8 cellular contexts compared by ENCODE assay signal in the genomic region with DNA sequence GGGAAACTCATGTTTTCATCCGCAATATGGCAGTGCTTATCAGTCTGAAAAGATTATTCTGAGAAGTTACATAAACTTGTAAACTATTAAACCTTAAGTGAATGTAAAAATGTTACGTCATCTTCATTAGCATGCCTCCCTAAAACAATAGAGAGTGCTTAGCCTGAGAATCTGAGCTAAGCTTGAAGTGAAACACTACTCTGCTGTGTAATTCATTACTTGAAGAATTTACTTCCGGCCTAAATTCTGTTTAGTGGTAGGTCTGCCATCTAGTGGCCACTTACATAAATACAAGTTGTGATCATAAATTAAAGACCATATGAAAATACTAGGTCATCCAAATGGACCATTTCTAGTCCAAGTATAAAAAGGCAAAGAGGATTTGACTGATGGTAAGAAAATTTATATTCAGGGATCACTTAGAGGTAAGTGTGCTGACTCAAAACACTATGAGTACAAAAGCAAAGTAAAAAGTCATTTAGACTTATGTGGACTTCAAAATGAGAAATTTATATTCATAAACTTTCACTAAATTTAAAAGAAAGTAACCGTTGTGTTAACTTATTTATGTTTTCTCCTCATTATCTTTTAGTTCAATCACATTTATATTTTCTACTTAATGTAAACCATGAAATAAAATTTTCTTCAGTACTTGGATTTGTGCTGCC.
DNase-seq lines count a peak whose midpoint lies in the region; ATAC-seq and TF ChIP-seq lines count a peak whose summit lies in the region.

No MANE protein-coding gene starts in this region.

- H3K4me3 ChIP-seq in AG04450 (ENCODE audit: low read depth, low read length) (no peak overlapping the region), HEK293 (ENCODE audit: low read depth, low read length) (no peak overlapping the region), esophagus squamous epithelium (no peak overlapping the region)

- CTCF ChIA-PET in AG04450 (lab: Charles Lee), result interaction anchor here (0.8 to 2.9 kb wide), 9 partner anchors 8 to 1908 kb away, joined by 3 to 15 read pairs (median 3); no protein-coding TSS in a partner anchor
- CTCF ChIA-PET in HEK293 (lab: Yijun Ruan, JAX), result interaction anchor here (0.5 to 0.7 kb wide), 6 partner anchors 129 to 1275 kb away, joined by 3 to 4 read pairs (median 3); no protein-coding TSS in a partner anchor

- H3K27me3 ChIP-seq in AG04450 (ENCODE audit: control insufficient read depth, insufficient read depth, low read length) (no peaks in the 10 kb centered on the region), esophagus squamous epithelium (no peaks in the 10 kb centered on the region)

- no peaks in the 10 kb centered on the region for H3K9me3 ChIP-seq in AG04450 (ENCODE audit: control insufficient read depth, insufficient read depth, low read length)
- no peaks in the 10 kb centered on the region for H3K9me3 ChIP-seq in HEK293 (ENCODE audit: control insufficient read depth, insufficient read depth, low read depth, low read length)
- H3K9me3 ChIP-seq in esophagus squamous epithelium, result no peaks in the 10 kb centered on the region

- H3K36me3 Mint-ChIP-seq in naive thymus-derived CD8-positive, alpha-beta T cell, result no peaks in the 10 kb centered on the region

- peak; percentile 63 for TF ChIP-seq CTCF in AG04450 (IDR thresholded peaks at IDR 0.05; ENCODE audit: low read depth, low read length)
- TF ChIP-seq CTCF in GM10266 (IDR thresholded peaks at IDR 0.05; ENCODE audit: control insufficient read depth, insufficient read depth, low read depth, missing control alignments), result peak; percentile 61
- no peak for TF ChIP-seq CTCF in HEK293 (tag by site-specific recombination; IDR thresholded peaks at IDR 0.05)
- TF ChIP-seq CTCF in esophagus squamous epithelium (IDR thresholded peaks at IDR 0.05), result peak in 5 of 6 experiments; percentile 44 to 64 (median 59)

- H3K27ac Mint-ChIP-seq in naive thymus-derived CD8-positive, alpha-beta T cell, result no peak overlapping the region

- H3K4me1 ChIP-seq in HEK293 (ENCODE audit: control insufficient read depth, insufficient read depth, low read length) (no peaks in the 10 kb centered on the region), esophagus squamous epithelium (no peaks in the 10 kb centered on the region)

- intact Hi-C loops in esophagus squamous epithelium (cut with DNase I), result no loop called here

- no peak for TF ChIP-seq POLR2A in esophagus squamous epithelium (IDR thresholded peaks at IDR 0.05)

- H3K36me3 ChIP-seq in HEK293 (ENCODE audit: control insufficient read depth in 2 of 2, insufficient read depth in 1 of 2, low read length in 2 of 2) (no peaks in the 10 kb centered on the region), esophagus squamous epithelium (no peaks in the 10 kb centered on the region)

- WGBS in esophagus squamous epithelium, 2 donors, result 37 to 43% methylated on average over 4 of the region's 4 CpGs

- POLR2A ChIA-PET in AG04450 (lab: Yijun Ruan, JAX) (no interaction called here), HEK293 (lab: Yijun Ruan, JAX) (no interaction called here)
- POLR2A ChIA-PET in naive thymus-derived CD8-positive, alpha-beta T cell (lab: Charles Lee), result no interaction called here

- no peaks in the 10 kb centered on the region for H3K9me3 Mint-ChIP-seq in naive thymus-derived CD8-positive, alpha-beta T cell

- ATAC-seq in SK-N-SH treated with all-trans-retinoic acid at 6 μM for 48 hours, result peak; percentile 73
- ATAC-seq in naive thymus-derived CD8-positive, alpha-beta T cell, result peak; percentile 42 to 66

- H3K4me3 Mint-ChIP-seq in naive thymus-derived CD8-positive, alpha-beta T cell, result no peak overlapping the region

- H3K27me3 Mint-ChIP-seq in naive thymus-derived CD8-positive, alpha-beta T cell, result no peaks in the 10 kb centered on the region

- DNase-seq in AG04450 (ENCODE audit: low read depth, low spot score) (peak; percentile 21), GM10266 (ENCODE audit: extremely low spot score) (peak; percentile 35), Kasumi-1 (lab: John Stamatoyannopoulos, UW) (peak; percentile 80 to 87), esophagus squamous epithelium (lab: John Stamatoyannopoulos, UW) (no peak), DMS79 treated with DMSO at 0.1 percent for 48 hours (lab: John Stamatoyannopoulos, UW) (no peak)
- DNase-seq in naive thymus-derived CD8-positive, alpha-beta T cell, result peak in 6 of 10 donors; percentile 3 to 47 (median 24)

- H3K27ac ChIP-seq in AG04450 (ENCODE audit: low read depth, low read length), result no peak overlapping the region
- H3K27ac ChIP-seq in HEK293 (ENCODE audit: extremely low read depth, low read depth, low read length), result no peak overlapping the region
- no peak overlapping the region for H3K27ac ChIP-seq in esophagus squamous epithelium

- no peaks in the 10 kb centered on the region for H3K4me1 Mint-ChIP-seq in naive thymus-derived CD8-positive, alpha-beta T cell

TF ChIP-seq in HEK293, 187 proteins besides CTCF, POLR2A, EP300 and RAD21 (continues in another document):
- TF ChIP-seq KLF1 (tag by site-specific recombination; IDR thresholded peaks at IDR 0.05) (no peak), SP7 (tag by site-specific recombination; IDR thresholded peaks at IDR 0.05) (no peak), SP2 (tag by site-specific recombination; IDR thresholded peaks at IDR 0.05) (no peak)
- TF ChIP-seq, protein P1, sequence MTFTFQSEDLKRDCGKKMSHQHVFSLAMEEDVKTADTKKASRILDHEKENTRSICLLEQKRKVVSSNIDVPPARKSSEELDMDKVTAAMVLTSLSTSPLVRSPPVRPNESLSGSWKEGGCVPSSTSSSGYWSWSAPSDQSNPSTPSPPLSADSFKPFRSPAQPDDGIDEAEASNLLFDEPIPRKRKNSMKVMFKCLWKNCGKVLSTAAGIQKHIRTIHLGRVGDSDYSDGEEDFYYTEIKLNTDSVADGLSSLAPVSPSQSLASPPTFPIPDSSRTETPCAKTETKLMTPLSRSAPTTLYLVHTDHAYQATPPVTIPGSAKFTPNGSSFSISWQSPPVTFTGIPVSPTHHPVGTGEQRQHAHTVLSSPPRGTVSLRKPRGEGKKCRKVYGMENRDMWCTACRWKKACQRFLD (tag by site-specific recombination; IDR thresholded peaks at IDR 0.05), result no peak
- TF ChIP-seq, protein P2, sequence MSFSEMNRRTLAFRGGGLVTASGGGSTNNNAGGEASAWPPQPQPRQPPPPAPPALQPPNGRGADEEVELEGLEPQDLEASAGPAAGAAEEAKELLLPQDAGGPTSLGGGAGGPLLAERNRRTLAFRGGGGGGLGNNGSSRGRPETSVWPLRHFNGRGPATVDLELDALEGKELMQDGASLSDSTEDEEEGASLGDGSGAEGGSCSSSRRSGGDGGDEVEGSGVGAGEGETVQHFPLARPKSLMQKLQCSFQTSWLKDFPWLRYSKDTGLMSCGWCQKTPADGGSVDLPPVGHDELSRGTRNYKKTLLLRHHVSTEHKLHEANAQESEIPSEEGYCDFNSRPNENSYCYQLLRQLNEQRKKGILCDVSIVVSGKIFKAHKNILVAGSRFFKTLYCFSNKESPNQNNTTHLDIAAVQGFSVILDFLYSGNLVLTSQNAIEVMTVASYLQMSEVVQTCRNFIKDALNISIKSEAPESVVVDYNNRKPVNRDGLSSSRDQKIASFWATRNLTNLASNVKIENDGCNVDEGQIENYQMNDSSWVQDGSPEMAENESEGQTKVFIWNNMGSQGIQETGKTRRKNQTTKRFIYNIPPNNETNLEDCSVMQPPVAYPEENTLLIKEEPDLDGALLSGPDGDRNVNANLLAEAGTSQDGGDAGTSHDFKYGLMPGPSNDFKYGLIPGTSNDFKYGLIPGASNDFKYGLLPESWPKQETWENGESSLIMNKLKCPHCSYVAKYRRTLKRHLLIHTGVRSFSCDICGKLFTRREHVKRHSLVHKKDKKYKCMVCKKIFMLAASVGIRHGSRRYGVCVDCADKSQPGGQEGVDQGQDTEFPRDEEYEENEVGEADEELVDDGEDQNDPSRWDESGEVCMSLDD (tag by site-specific recombination; IDR thresholded peaks at IDR 0.05), result no peak

TF ChIP-seq in SK-N-SH treated with all-trans-retinoic acid at 6 μM for 48 hours, 23 proteins besides CTCF, POLR2A, EP300 and RAD21 (continues in another document):
- TF ChIP-seq ZNF8 (CRISPR knock-in tag; IDR thresholded peaks at IDR 0.05) (no peak), ZNF70 (CRISPR knock-in tag; IDR thresholded peaks at IDR 0.05) (no peak), PATZ1 (CRISPR knock-in tag; IDR thresholded peaks at IDR 0.05; ENCODE audit: borderline replicate concordance) (no peak), TCF4 (CRISPR knock-in tag; IDR thresholded peaks at IDR 0.05; ENCODE audit: borderline replicate concordance) (no peak), GLIS3 (CRISPR knock-in tag; IDR thresholded peaks at IDR 0.05) (no peak), PPARA (CRISPR knock-in tag; IDR thresholded peaks at IDR 0.05; ENCODE audit: borderline replicate concordance) (no peak), SNAI2 (CRISPR knock-in tag; IDR thresholded peaks at IDR 0.05) (no peak), ZFP30 (CRISPR knock-in tag; IDR thresholded peaks at IDR 0.05) (no peak), TOX (CRISPR knock-in tag; IDR thresholded peaks at IDR 0.05; ENCODE audit: borderline replicate concordance) (no peak), CSRNP3 (CRISPR knock-in tag; IDR thresholded peaks at IDR 0.05) (no peak)

Comparison
In these comparisons a context has a peak if more than half of its experiments do, and no peak if none do; other contexts are left out.
1. DNase-seq: peak in AG04450 (single experiment), GM10266 (single experiment), Kasumi-1 (2 of 2) and naive thymus-derived CD8-positive, alpha-beta T cell (6 of 10); none in esophagus squamous epithelium (single experiment) and DMS79 treated with DMSO at 0.1 percent for 48 hours (single experiment).